Comparison of ENCODE assay signal across 8 cellular contexts in the genomic region with DNA sequence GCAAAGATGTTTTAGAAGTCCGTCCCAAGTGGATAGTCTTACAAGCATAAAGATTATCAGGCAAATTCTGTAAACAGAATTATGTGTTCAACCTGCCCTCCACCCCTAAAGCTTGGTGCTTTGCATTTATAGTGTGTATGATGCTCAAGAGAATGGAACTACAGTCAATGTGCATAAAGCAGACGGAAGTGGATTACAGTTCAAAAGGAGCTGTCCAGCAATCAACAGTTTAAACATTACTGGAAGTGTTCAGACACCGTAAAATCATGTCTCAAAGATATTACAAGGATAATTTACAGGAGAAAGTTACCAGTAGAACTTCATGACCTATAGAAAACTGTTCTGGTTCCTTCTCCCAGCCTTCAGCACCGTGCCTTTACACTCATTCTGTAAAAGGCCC. TPM values are rescaled to one million over a fixed set of nuclear protein-coding genes. Genes with fewer than 3 reads are reported as not detected.
DNase-seq lines count a peak whose midpoint lies in the region; ATAC-seq and TF ChIP-seq lines count a peak whose summit lies in the region.

No MANE protein-coding gene starts in this region.

- H3K9ac ChIP-seq in iPS-18a (ENCODE audit: low read length) = peak overlapping the region; percentile 71

- H3K36me3 ChIP-seq in iPS-18a (ENCODE audit: control insufficient read depth, low read depth, low read length) (no peaks in the 10 kb centered on the region), suprapubic skin (no peaks in the 10 kb centered on the region)

- H3K4me1 Mint-ChIP-seq in activated naive CD4-positive, alpha-beta T cell treated with anti-CD3 and anti-CD28 coated beads for 36 hours (ENCODE audit: low read depth) = peaks cover 23% of the 10 kb centered on the region
- H3K4me1 Mint-ChIP-seq in activated naive CD8-positive, alpha-beta T cell treated with anti-CD3 and anti-CD28 coated beads, Interleukin-2, amount 10 ng/mL, durations not matched to agents 7 days and 5 days = peaks cover 22% of the 10 kb centered on the region

- H3K4me1 ChIP-seq in iPS-18a (ENCODE audit: control insufficient read depth, low read depth, low read length) (peaks cover 7% of the 10 kb centered on the region), suprapubic skin (peaks cover 16% of the 10 kb centered on the region)

- no peaks in the 10 kb centered on the region for H3K36me3 Mint-ChIP-seq in activated naive CD4-positive, alpha-beta T cell treated with anti-CD3 and anti-CD28 coated beads for 36 hours (ENCODE audit: low read depth)
- peaks cover 2% of the 10 kb centered on the region for H3K36me3 Mint-ChIP-seq in activated naive CD8-positive, alpha-beta T cell treated with anti-CD3 and anti-CD28 coated beads, Interleukin-2, amount 10 ng/mL, durations not matched to agents 7 days and 5 days

- peak overlapping the region; percentile 92 for H3K4me3 ChIP-seq in iPS-18a (ENCODE audit: low read length)
- H3K4me3 ChIP-seq in suprapubic skin = peak overlapping the region; percentile 61

- H3K9me3 ChIP-seq in iPS-18a (ENCODE audit: control insufficient read depth, low read depth, low read length) (no peaks in the 10 kb centered on the region), suprapubic skin (no peaks in the 10 kb centered on the region)

- no peak overlapping the region for H3K27ac Mint-ChIP-seq in activated naive CD4-positive, alpha-beta T cell treated with anti-CD3 and anti-CD28 coated beads for 36 hours
- no peak overlapping the region for H3K27ac Mint-ChIP-seq in activated naive CD8-positive, alpha-beta T cell treated with anti-CD3 and anti-CD28 coated beads, Interleukin-2, amount 10 ng/mL, durations not matched to agents 7 days and 5 days

- no peaks in the 10 kb centered on the region for H3K9me3 Mint-ChIP-seq in activated naive CD4-positive, alpha-beta T cell treated with anti-CD3 and anti-CD28 coated beads for 36 hours
- H3K9me3 Mint-ChIP-seq in activated naive CD8-positive, alpha-beta T cell treated with anti-CD3 and anti-CD28 coated beads, Interleukin-2, amount 10 ng/mL, durations not matched to agents 7 days and 5 days = peaks cover 1% of the 10 kb centered on the region

- POLR2A ChIA-PET in activated naive CD8-positive, alpha-beta T cell treated with anti-CD3 and anti-CD28 coated beads, Interleukin-2, amount 10 ng/mL, durations not matched to agents 7 days and 5 days (lab: Charles Lee) = no interaction called here

- no peak for TF ChIP-seq EP300 in suprapubic skin (IDR thresholded peaks at IDR 0.05)

- CTCF ChIA-PET in activated naive CD4-positive, alpha-beta T cell treated with anti-CD3 and anti-CD28 coated beads for 36 hours (lab: Charles Lee) = interaction anchor here (0.8 kb wide), 1 partner anchor 161 kb away, joined by 3 read pairs; no protein-coding TSS in a partner anchor

- WGBS in suprapubic skin = 42% methylated on average over 4 of the region's 4 CpGs

- peaks cover 27% of the 10 kb centered on the region for H3K27me3 Mint-ChIP-seq in activated naive CD4-positive, alpha-beta T cell treated with anti-CD3 and anti-CD28 coated beads for 36 hours (ENCODE audit: low read depth)
- peaks cover 22% of the 10 kb centered on the region for H3K27me3 Mint-ChIP-seq in activated naive CD8-positive, alpha-beta T cell treated with anti-CD3 and anti-CD28 coated beads, Interleukin-2, amount 10 ng/mL, durations not matched to agents 7 days and 5 days

- ATAC-seq in activated naive CD8-positive, alpha-beta T cell treated with anti-CD3 and anti-CD28 coated beads, Interleukin-2, amount 10 ng/mL, durations not matched to agents 7 days and 5 days (ENCODE audit: low read depth) = no peak
- no peak for ATAC-seq in GM21528 (IDR thresholded peaks at IDR 0.05; ENCODE audit: low FRiP score, unreplicated experiment)

- TF ChIP-seq POLR2A in suprapubic skin (IDR thresholded peaks at IDR 0.05) = no peak

- H3K27me3 ChIP-seq in iPS-18a (ENCODE audit: control insufficient read depth, insufficient read depth, low read length) = peaks cover 17% of the 10 kb centered on the region
- peaks cover 15% of the 10 kb centered on the region for H3K27me3 ChIP-seq in suprapubic skin

- H3K27ac ChIP-seq in iPS-18a (ENCODE audit: low read length) = no peak overlapping the region
- H3K27ac ChIP-seq in suprapubic skin = no peak overlapping the region

- DNase-seq in activated naive CD4-positive, alpha-beta T cell treated with anti-CD3 and anti-CD28 coated beads for 36 hours = no peak
- no peak for DNase-seq in activated naive CD4-positive, alpha-beta T cell treated with anti-CD3 and anti-CD28 coated beads, Interleukin-2, amount 50 U/mL, for 16 hours
- no peak for DNase-seq in activated naive CD8-positive, alpha-beta T cell treated with anti-CD3 and anti-CD28 coated beads, Interleukin-2, amount 10 ng/mL, durations not matched to agents 7 days and 5 days
- DNase-seq in suprapubic skin (ENCODE audit: low spot score in 2 of 2) (no peak), head of caudate nucleus (no peak), cerebellar nuclear complex (lab: John Stamatoyannopoulos, UW) (no peak)

- peak overlapping the region; percentile 83 for H3K4me3 Mint-ChIP-seq in activated naive CD4-positive, alpha-beta T cell treated with anti-CD3 and anti-CD28 coated beads for 36 hours
- peak overlapping the region; percentile 86 for H3K4me3 Mint-ChIP-seq in activated naive CD8-positive, alpha-beta T cell treated with anti-CD3 and anti-CD28 coated beads, Interleukin-2, amount 10 ng/mL, durations not matched to agents 7 days and 5 days

- no peak for TF ChIP-seq CTCF in suprapubic skin (IDR thresholded peaks at IDR 0.05)

- intact Hi-C loops in activated naive CD4-positive, alpha-beta T cell treated with anti-CD3 and anti-CD28 coated beads for 36 hours (cut with micrococcal nuclease) = no loop called here
- intact Hi-C loops in head of caudate nucleus (cut with DNase I) = no loop called here

RNA-seq across cellular contexts. Expression of gene RIC3, which starts 1.0 kb away (rescaled TPM):
- total RNA-seq in activated naive CD4-positive, alpha-beta T cell treated with anti-CD3 and anti-CD28 coated beads for 36 hours = 1 to 10 TPM; 6.3 to 6.8 TPM
- total RNA-seq in activated naive CD8-positive, alpha-beta T cell treated with anti-CD3 and anti-CD28 coated beads, Interleukin-2, amount 10 ng/mL, durations not matched to agents 7 days and 5 days = 10 to 100 TPM; 18.6 to 18.7 TPM
- 100 to 1,000 TPM in 1 of 4 donors, 10 to 100 TPM in 3; 20.5 to 118 (median 35.1) TPM for total RNA-seq in suprapubic skin
